In the genomic region with DNA sequence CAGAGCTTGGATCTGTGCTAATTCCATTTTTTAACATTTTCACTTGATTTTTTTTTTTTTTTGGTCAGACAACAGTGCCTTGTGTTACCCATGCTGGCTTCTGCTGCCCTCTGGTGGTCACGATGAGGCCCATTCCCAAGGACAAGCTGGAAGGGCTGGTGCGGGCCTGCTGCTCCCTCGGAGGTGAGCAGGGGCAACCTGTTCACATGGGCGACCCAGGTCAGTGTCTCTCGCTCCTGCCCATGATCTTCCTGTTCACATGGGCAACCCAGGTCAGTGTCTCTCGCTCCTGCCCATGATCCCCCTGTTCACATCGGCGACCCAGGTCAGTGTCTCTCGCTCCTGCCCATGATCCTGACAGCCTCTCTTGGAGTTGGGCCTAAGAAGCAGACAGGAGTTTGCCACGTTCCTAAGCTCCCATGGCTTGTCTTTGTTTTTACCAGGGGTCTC, we compare ENCODE assay signal across 8 cellular contexts.
DNase-seq lines count a peak whose midpoint lies in the region; ATAC-seq lines count a peak whose summit lies in the region.

No MANE protein-coding gene starts in this region.

- no peak overlapping the region for H3K27ac Mint-ChIP-seq in memory B cell

- no peaks in the 10 kb centered on the region for H3K9me3 Mint-ChIP-seq in memory B cell

- H3K27me3 ChIP-seq in HAP-1 (ENCODE audit: low read depth) = no peaks in the 10 kb centered on the region
- no peaks in the 10 kb centered on the region for H3K27me3 ChIP-seq in effector memory CD4-positive, alpha-beta T cell (replicated peaks; ENCODE audit: control insufficient read depth, insufficient read depth, low read length, poor library complexity, severe bottlenecking)

- no peaks in the 10 kb centered on the region for H3K9me3 ChIP-seq in HAP-1
- H3K9me3 ChIP-seq in effector memory CD4-positive, alpha-beta T cell (ENCODE audit: control insufficient read depth, low read length) = no peaks in the 10 kb centered on the region

- H3K27ac ChIP-seq in effector memory CD4-positive, alpha-beta T cell (ENCODE audit: insufficient read depth, low read length, poor library complexity, severe bottlenecking) = no peak overlapping the region

- no peak overlapping the region for H3K4me3 ChIP-seq in HAP-1
- no peak overlapping the region for H3K4me3 ChIP-seq in effector memory CD4-positive, alpha-beta T cell (ENCODE audit: insufficient read depth, low read depth, low read length, poor library complexity, severe bottlenecking)

- peaks cover 8% of the 10 kb centered on the region for H3K4me1 Mint-ChIP-seq in memory B cell

- in situ Hi-C loops in HAP-1 (cut with MboI; ENCODE audit: low sequenced_read_pairs) = no loop called here

- H3K36me3 ChIP-seq in HAP-1 (replicated peaks) = peaks cover 5% of the 10 kb centered on the region; the same call in 1 of the 2 replicates
- H3K36me3 ChIP-seq in effector memory CD4-positive, alpha-beta T cell (ENCODE audit: control insufficient read depth, insufficient read depth, low read length) = peaks cover 31% of the 10 kb centered on the region

- no peak overlapping the region for H3K4me3 Mint-ChIP-seq in memory B cell

- peaks cover 19% of the 10 kb centered on the region for H3K36me3 Mint-ChIP-seq in memory B cell

- no peaks in the 10 kb centered on the region for H3K27me3 Mint-ChIP-seq in memory B cell

- H3K4me1 ChIP-seq in HAP-1 = no peaks in the 10 kb centered on the region
- H3K4me1 ChIP-seq in effector memory CD4-positive, alpha-beta T cell (ENCODE audit: control insufficient read depth, insufficient read depth, low read length, poor library complexity, severe bottlenecking) = peaks cover 8% of the 10 kb centered on the region

- ATAC-seq in memory B cell (ENCODE audit: low read depth) (peak; percentile 90), GM21360 (IDR thresholded peaks at IDR 0.05; ENCODE audit: unreplicated experiment) (no peak)

- DNase-seq in C1 segment of cervical spinal cord (lab: John Stamatoyannopoulos, UW) (peak in 12 of 14 donors; percentile 33 to 78 (median 50)), HAP-1 (ENCODE audit: low spot score in 2 of 2) (peak; percentile 63 to 88), NCI-H510A (lab: John Stamatoyannopoulos, UW) (peak; percentile 27), memory B cell (ENCODE audit: low spot score in 2 of 2) (peak; percentile 78 to 79)
- DNase-seq in activated CD8-positive, alpha-beta memory T cell treated with anti-CD3 and anti-CD28 coated beads for 24 hours = peak; percentile 89
- DNase-seq in effector memory CD4-positive, alpha-beta T cell = peak; percentile 50 to 71 (median 58)
- DNase-seq in stimulated activated CD8-positive, alpha-beta memory T cell treated with anti-CD3 and anti-CD28 coated beads, Interleukin-12 subunit alpha, Interleukin-12 subunit beta, amount 100 ng/mL, for 4 hours (ENCODE audit: low read depth) = peak; percentile 55

Comparison
In these comparisons a context has a peak if more than half of its experiments do, and no peak if none do; other contexts are left out.
1. DNase-seq: peak in every context shown above with its lines; median percentile 89 in activated CD8-positive, alpha-beta memory T cell treated with anti-CD3 and anti-CD28 coated beads for 24 hours; 78 in memory B cell; 76 in HAP-1; 58 in effector memory CD4-positive, alpha-beta T cell; 55 in stimulated activated CD8-positive, alpha-beta memory T cell treated with anti-CD3 and anti-CD28 coated beads, Interleukin-12 subunit alpha, Interleukin-12 subunit beta, amount 100 ng/mL, for 4 hours; 50 in C1 segment of cervical spinal cord; 27 in NCI-H510A.